In genomic region chr12:27291862-27292261, GRCh38 we compare ENCODE assay signal across 22 cellular contexts. TPM values are rescaled to one million over a fixed set of nuclear protein-coding genes. Genes with fewer than 3 reads are reported as not detected.
DNase-seq lines count a peak whose midpoint lies in the region; TF ChIP-seq lines count a peak whose summit lies in the region.
"Had no signal": no experiment of that assay in that cellular context is flagged by ENCODE, and none has a peak within 500 bp of the region (broad histone marks: within the 10 kb centered on the region; RNA-seq: fewer than 3 reads in every experiment).

No MANE protein-coding gene starts in this region.

- peaks cover 38 to 51% of the 10 kb centered on the region in 2 donors for H3K4me1 ChIP-seq in adrenal gland (replicated peaks in 1 of 2)
- H3K4me1 ChIP-seq in esophagus muscularis mucosa = peaks cover 49 to 89% (median 78%) of the 10 kb centered on the region in 4 donors
- peaks cover 21 to 30% of the 10 kb centered on the region in 2 donors for H3K4me1 ChIP-seq in thyroid gland

- H3K27me3 ChIP-seq in adrenal gland = no peaks in the 10 kb centered on the region
- H3K27me3 ChIP-seq in esophagus muscularis mucosa = no peaks in the 10 kb centered on the region
- H3K27me3 ChIP-seq in thyroid gland = no peaks in the 10 kb centered on the region
- H3K27me3 ChIP-seq: colonic mucosa, neural progenitor cell, upper lobe of left lung had no signal

- TF ChIP-seq POLR2A in adrenal gland (IDR thresholded peaks at IDR 0.05) (no peak), esophagus muscularis mucosa (IDR thresholded peaks at IDR 0.05; ENCODE audit: low read depth) (no peak), thyroid gland (IDR thresholded peaks at IDR 0.05) (no peak)

- H3K4me3 ChIP-seq in adrenal gland (no peak overlapping the region), esophagus muscularis mucosa (no peak overlapping the region), thyroid gland (replicated peaks in 1 of 3) (no peak overlapping the region)
- H3K4me3 ChIP-seq: colonic mucosa, neural progenitor cell, upper lobe of left lung had no signal

- 18 to 21% (median 19%) methylated on average over 1 of the region's 1 CpG for WGBS in adrenal gland, 4 donors
- 21% methylated on average over 1 of the region's 1 CpG for WGBS in esophagus muscularis mucosa
- WGBS in thyroid gland, 2 donors = 9 to 14% methylated on average over 1 of the region's 1 CpG

- TF ChIP-seq CTCF in adrenal gland (IDR thresholded peaks at IDR 0.05) = no peak
- no peak for TF ChIP-seq CTCF in esophagus muscularis mucosa (IDR thresholded peaks at IDR 0.05)
- no peak for TF ChIP-seq CTCF in thyroid gland (IDR thresholded peaks at IDR 0.05)

- H3K36me3 ChIP-seq in adrenal gland (replicated peaks in 1 of 2) (no peaks in the 10 kb centered on the region), esophagus muscularis mucosa (no peaks in the 10 kb centered on the region), thyroid gland (no peaks in the 10 kb centered on the region)
- H3K36me3 ChIP-seq: colonic mucosa, neural progenitor cell, upper lobe of left lung had no signal

- no peak for DNase-seq in adrenal gland
- no peak for DNase-seq in esophagus muscularis mucosa (ENCODE audit: extremely low spot score)
- DNase-seq in lung microvascular endothelial cell (ENCODE audit: low read depth in 2 of 2) = peak; percentile 82 to 90
- DNase-seq in thyroid gland = no peak
- no peak for DNase-seq in NCI-H345 (lab: John Stamatoyannopoulos, UW)
- DNase-seq in 8988T = no peak
- no peak for DNase-seq in CD1c-positive myeloid dendritic cell (ENCODE audit: extremely low spot score)
- DNase-seq: activated B cell treated with CpG ODN at 0.5 μM for 24 hours; activated T-cell treated with anti-CD3 and anti-CD28 coated beads, Interleukin-2, amount 50 U/mL, for 48 hours; AML-193; colonic mucosa; COR-L47; foreskin melanocyte; left colon; NCI-H1092 treated with DMSO at 0.1 percent for 48 hours; NCI-H2081; NCI-H510A treated with DMSO at 0.1 percent for 48 hours; SHP77 treated with DMSO at 0.1 percent for 48 hours; T-helper 2 cell; upper lobe of left lung had no signal

- no peak for TF ChIP-seq EP300 in esophagus muscularis mucosa (IDR thresholded peaks at IDR 0.05)

- H3K9me3 ChIP-seq in adrenal gland (replicated peaks in 1 of 3) (no peaks in the 10 kb centered on the region), esophagus muscularis mucosa (no peaks in the 10 kb centered on the region), thyroid gland (no peaks in the 10 kb centered on the region)
- H3K9me3 ChIP-seq: colonic mucosa, upper lobe of left lung had no signal

- intact Hi-C loops in adrenal gland (cut with DNase I) = loop anchor here in 1 of 2 donors (10.0 kb wide), 1 partner anchor 277 kb away; the partner anchor contains the start of gene TM7SF3
- intact Hi-C loops in esophagus muscularis mucosa (cut with DNase I) = no loop called here
- intact Hi-C loops in thyroid gland (cut with DNase I) = loop anchor here (10.0 kb wide), 1 partner anchor 47 kb away; the partner anchor contains the start of gene STK38L

- H3K27ac ChIP-seq in adrenal gland (peak overlapping the region in 3 of 5 donors; percentile 1 to 46 (median 29)), esophagus muscularis mucosa (replicated peaks in 1 of 4) (peak overlapping the region in 3 of 4 donors; percentile 12 to 58 (median 40)), thyroid gland (peak overlapping the region in 2 of 3 donors; percentile 56 to 76)
- H3K27ac ChIP-seq: colonic mucosa, KMS-11, neural progenitor cell had no signal

RNA-seq across cellular contexts. Expression of gene BMAL2, which starts 40.8 kb away (rescaled TPM):
- total RNA-seq in adrenal gland (1 to 10 TPM in 4 of 8 donors, under 1 TPM in 4; 0.40 to 2.5 (median 1.2) TPM), esophagus muscularis mucosa (1 to 10 TPM; 3.6 to 7.3 (median 5.0) TPM), lung microvascular endothelial cell (22.2 and 22.8 TPM in 2 replicates), thyroid gland (1 to 10 TPM in 1 of 4 donors, under 1 TPM in 3; 0.63 to 3.2 (median 0.68) TPM)
- 1 to 10 TPM in 1 of 3 donors, under 1 TPM in 2; 0.40 to 1.7 (median 0.51) TPM for polyA plus RNA-seq in adrenal gland

RNA-seq across cellular contexts. Expression of gene STK38L, which starts 47.8 kb away (rescaled TPM):
- total RNA-seq in adrenal gland (100 to 1,000 TPM in 1 of 8 donors, 10 to 100 TPM in 7; 12.5 to 298 (median 31.1) TPM), esophagus muscularis mucosa (100 to 1,000 TPM in 1 of 4 donors, 10 to 100 TPM in 3; 64.6 to 102 (median 82.4) TPM), lung microvascular endothelial cell (42.5 and 72.2 TPM in 2 replicates), thyroid gland (10 to 100 TPM; 20.1 to 42.2 (median 27.0) TPM)
- 10 to 100 TPM; 10.2 to 15.4 (median 10.9) TPM for polyA plus RNA-seq in adrenal gland

Comparison
In these comparisons a context has a peak if more than half of its experiments do, and no peak if none do; other contexts are left out.
1. DNase-seq: peak in lung microvascular endothelial cell (2 of 2); none in adrenal gland (0 of 7), esophagus muscularis mucosa (single experiment), thyroid gland (0 of 2), NCI-H345 (single experiment), 8988T (single experiment) and CD1c-positive myeloid dendritic cell (single experiment).
2. Peak in every context shown above with its lines, with median percentiles within 50 percentile points of each other: H3K27ac ChIP-seq.